Comparison of ENCODE assay signal across 16 cellular contexts in the genomic region with DNA sequence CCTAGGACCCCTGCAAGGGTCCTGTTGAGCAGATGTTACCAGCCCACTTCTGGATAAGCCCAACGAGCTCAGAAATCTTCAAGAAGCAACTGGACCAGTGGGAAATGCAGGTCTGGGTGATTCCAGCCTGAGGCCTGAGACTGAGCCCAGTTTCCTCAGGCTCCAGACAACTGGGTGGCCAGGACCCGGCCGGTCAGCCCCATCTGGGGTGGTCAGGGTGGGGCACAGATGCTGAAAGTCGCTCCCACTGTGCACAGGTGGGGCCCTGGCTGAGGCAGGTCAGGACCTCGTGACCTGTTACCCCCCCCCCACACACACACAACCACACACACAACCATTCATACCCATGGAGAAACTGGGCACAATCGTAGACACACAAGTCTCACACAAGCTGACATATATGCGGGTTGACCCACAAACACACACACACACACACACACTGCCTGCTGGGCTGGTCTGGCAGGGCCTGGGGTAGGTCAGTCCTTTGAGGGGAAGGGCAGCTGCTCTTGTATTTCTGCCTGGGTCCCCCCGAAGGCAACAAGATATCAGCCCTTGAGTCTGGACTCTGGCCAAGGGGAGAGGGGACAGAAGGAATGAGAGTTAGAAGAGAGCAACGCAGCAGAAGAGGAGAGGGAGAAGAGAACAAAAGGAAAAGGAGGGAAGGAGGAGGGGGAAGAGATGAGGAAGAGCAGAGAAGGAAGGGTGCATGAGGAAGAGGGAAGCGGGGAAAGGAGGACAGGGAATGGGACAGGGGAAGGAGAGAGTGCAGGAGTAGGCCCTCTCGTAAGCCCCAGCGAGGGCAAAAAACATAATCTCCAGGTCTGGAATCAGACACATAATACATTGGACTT.
DNase-seq lines count a peak whose midpoint lies in the region; ATAC-seq, FAIRE-seq and TF ChIP-seq lines count a peak whose summit lies in the region.
"Had no signal": no experiment of that assay in that cellular context is flagged by ENCODE, and none has a peak within 500 bp of the region (broad histone marks: within the 10 kb centered on the region; RNA-seq: fewer than 3 reads in every experiment).

No MANE protein-coding gene starts in this region.

- peak overlapping the region; percentile 43 for H2BK15ac ChIP-seq in neuronal stem cell (ENCODE audit: low read length)

- peak overlapping the region; percentile 35 for H2BK5ac ChIP-seq in neuronal stem cell (ENCODE audit: low read length)

- H2AK5ac ChIP-seq in neuronal stem cell (ENCODE audit: low read depth, low read length) = peak overlapping the region; percentile 50

- TF ChIP-seq CTCF in heart right ventricle (IDR thresholded peaks at IDR 0.05) (no peak), endodermal cell (conservative IDR thresholded peaks at IDR 0.05) (no peak), vagina (IDR thresholded peaks at IDR 0.05) (no peak), progenitor cell of endocrine pancreas (IDR thresholded peaks at IDR 0.05; ENCODE audit: unreplicated experiment) (no peak)

- no peaks in the 10 kb centered on the region for H3K79me1 ChIP-seq in neuronal stem cell (ENCODE audit: low read depth, low read length)

- peak overlapping the region; percentile 82 for H3K18ac ChIP-seq in neuronal stem cell (ENCODE audit: low read length)

- H3K36me3 ChIP-seq in heart right ventricle (no peaks in the 10 kb centered on the region), endodermal cell (ENCODE audit: control insufficient read depth, insufficient read depth, low read length) (no peaks in the 10 kb centered on the region), neuronal stem cell (replicated peaks in 1 of 2; ENCODE audit: control insufficient read depth in 2 of 2, insufficient read depth in 2 of 2, low read length in 2 of 2) (no peaks in the 10 kb centered on the region), vagina (no peaks in the 10 kb centered on the region), small intestine (ENCODE audit: control insufficient read depth in 2 of 2, insufficient read depth in 2 of 2, low read length in 2 of 2) (no peaks in the 10 kb centered on the region)

- H3K9me3 Mint-ChIP-seq in endodermal cell (no peaks in the 10 kb centered on the region), progenitor cell of endocrine pancreas (ENCODE audit: low read depth) (no peaks in the 10 kb centered on the region)
- H3K9me3 Mint-ChIP-seq: activated naive CD8-positive, alpha-beta T cell treated with anti-CD3 and anti-CD28 coated beads, Interleukin-2, amount 50 U/mL, for 24 hours; activated T-helper 1 cell treated with anti-CD3 and anti-CD28 coated beads, Interleukin-12 subunit alpha, Interleukin-12 subunit beta, Interleukin-2, Interleukin-4 antibody, amounts not matched to agents 30 ng/mL and 10 ng/mL and 1 ng/mL, durations not matched to agents 14 hours and 24 hours and 36 hours; CD4-positive, alpha-beta memory T cell; central memory CD8-positive, alpha-beta T cell; natural killer cell treated with Interleukin-12 subunit alpha and Interleukin-12 subunit beta and Interleukin-15 and Interleukin-18, amount 100 ng/mL, for 72 hours had no signal

- H3K27me3 ChIP-seq in heart right ventricle = peaks cover 0 to 31% (median 3%) of the 10 kb centered on the region in 7 donors
- H3K27me3 ChIP-seq in endodermal cell (ENCODE audit: control insufficient read depth, insufficient read depth, low read length, poor library complexity, severe bottlenecking) = peaks cover 18% of the 10 kb centered on the region
- peaks cover 0 to 28% (median 0%) of the 10 kb centered on the region in 3 experiments for H3K27me3 ChIP-seq in neuronal stem cell (ENCODE audit: control insufficient read depth in 3 of 3, insufficient read depth in 3 of 3, low read depth in 1 of 3, low read length in 3 of 3)
- H3K27me3 ChIP-seq in vagina = no peaks in the 10 kb centered on the region
- no peaks in the 10 kb centered on the region for H3K27me3 ChIP-seq in small intestine (ENCODE audit: control insufficient read depth in 2 of 2, insufficient read depth in 2 of 2, low read length in 2 of 2)

- no peak for FAIRE-seq in small intestine (lab: Jason Lieb, UNC)
- FAIRE-seq: A549 had no signal

- H4K8ac ChIP-seq in neuronal stem cell (ENCODE audit: low read depth, low read length) = peak overlapping the region; percentile 73

- H2AFZ ChIP-seq in neuronal stem cell (ENCODE audit: low read length) = peak overlapping the region; percentile 2

- H3K4me2 ChIP-seq in neuronal stem cell (ENCODE audit: insufficient read depth, low read length, poor library complexity, severe bottlenecking) = no peak overlapping the region
- H3K4me2 ChIP-seq: A549 had no signal

- peak overlapping the region; percentile 78 for H3K14ac ChIP-seq in neuronal stem cell (ENCODE audit: low read length)

- no peak overlapping the region for H3K9ac ChIP-seq in endodermal cell (ENCODE audit: extremely low read depth, low read length, poor library complexity, severe bottlenecking)
- H3K9ac ChIP-seq in neuronal stem cell (ENCODE audit: low read depth, low read length, poor library complexity) = no peak overlapping the region

- peaks cover 18% of the 10 kb centered on the region for H3K4me1 Mint-ChIP-seq in endodermal cell
- peaks cover 8% of the 10 kb centered on the region for H3K4me1 Mint-ChIP-seq in progenitor cell of endocrine pancreas (ENCODE audit: low read depth)

- no peak overlapping the region for H3K23ac ChIP-seq in neuronal stem cell (ENCODE audit: low read depth, low read length, poor library complexity)

- H3K4ac ChIP-seq in neuronal stem cell (ENCODE audit: low read length) = no peak overlapping the region

- intact Hi-C loops in heart right ventricle (cut with DNase I) = loop anchor here in 1 of 10 donors (10.0 kb wide), 1 partner anchor 1143 kb away; a partner anchor contains a TSS
- intact Hi-C loops in cardiac septum (cut with DNase I) = loop anchor here (5.0 to 10.0 kb wide), 2 partner anchors 233 to 1145 kb away; a partner anchor contains a TSS
- intact Hi-C loops in vagina (cut with DNase I) = loop anchor here (5.0 kb wide), 1 partner anchor 1145 kb away; a partner anchor contains a TSS

- H3K27ac Mint-ChIP-seq in endodermal cell = no peak overlapping the region
- no peak overlapping the region for H3K27ac Mint-ChIP-seq in progenitor cell of endocrine pancreas
- H3K27ac Mint-ChIP-seq: activated naive CD8-positive, alpha-beta T cell treated with anti-CD3 and anti-CD28 coated beads, Interleukin-2, amount 50 U/mL, for 24 hours; activated T-helper 1 cell treated with anti-CD3 and anti-CD28 coated beads, Interleukin-12 subunit alpha, Interleukin-12 subunit beta, Interleukin-2, Interleukin-4 antibody, amounts not matched to agents 30 ng/mL and 10 ng/mL and 1 ng/mL, durations not matched to agents 14 hours and 24 hours and 36 hours; CD4-positive, alpha-beta memory T cell; natural killer cell treated with Interleukin-12 subunit alpha and Interleukin-12 subunit beta and Interleukin-15 and Interleukin-18, amount 100 ng/mL, for 72 hours had no signal

- DNase-seq in heart right ventricle = no peak
- no peak for DNase-seq in cardiac septum (ENCODE audit: low spot score)
- peak; percentile 49 for DNase-seq in endodermal cell
- DNase-seq in neuronal stem cell (ENCODE audit: low spot score) = no peak
- DNase-seq in vagina (ENCODE audit: extremely low spot score in 2 of 2) = peak; percentile 52 to 87
- no peak for DNase-seq in progenitor cell of endocrine pancreas (ENCODE audit: low spot score, unreplicated experiment)
- no peak for DNase-seq in small intestine
- DNase-seq in hypothalamus (lab: John Stamatoyannopoulos, UW) = no peak
- DNase-seq: activated naive CD8-positive, alpha-beta T cell treated with anti-CD3 and anti-CD28 coated beads, Interleukin-2, amount 50 U/mL, for 24 hours; CD4-positive, alpha-beta memory T cell; NCI-H1092 had no signal

- H3K9me3 ChIP-seq in heart right ventricle = no peaks in the 10 kb centered on the region
- no peaks in the 10 kb centered on the region for H3K9me3 ChIP-seq in endodermal cell (ENCODE audit: control insufficient read depth, low read length)
- no peaks in the 10 kb centered on the region for H3K9me3 ChIP-seq in neuronal stem cell (replicated peaks in 1 of 2; ENCODE audit: control insufficient read depth in 2 of 2, insufficient read depth in 1 of 2, low read depth in 1 of 2, low read length in 2 of 2)
- H3K9me3 ChIP-seq in vagina = no peaks in the 10 kb centered on the region
- no peaks in the 10 kb centered on the region for H3K9me3 ChIP-seq in small intestine (ENCODE audit: control insufficient read depth, low read depth)
- H3K9me3 ChIP-seq: A549 had no signal

- H3K4me3 ChIP-seq in heart right ventricle (no peak overlapping the region), endodermal cell (ENCODE audit: low read length) (no peak overlapping the region), neuronal stem cell (ENCODE audit: low read length in 2 of 2) (no peak overlapping the region), vagina (no peak overlapping the region), small intestine (ENCODE audit: low read depth in 1 of 2, low read length in 2 of 2) (no peak overlapping the region)
- H3K4me3 ChIP-seq: A549 had no signal

- peak in 4 of 8 donors; percentile 4 to 14 (median 6) for ATAC-seq in heart right ventricle
- ATAC-seq: A549; activated naive CD8-positive, alpha-beta T cell treated with anti-CD3 and anti-CD28 coated beads, Interleukin-2, amount 50 U/mL, for 24 hours; foreskin keratinocyte; natural killer cell treated with Interleukin-12 subunit alpha and Interleukin-12 subunit beta and Interleukin-15 and Interleukin-18, amount 100 ng/mL, for 72 hours had no signal

- no peak for TF ChIP-seq POLR2A in vagina (IDR thresholded peaks at IDR 0.05)

- peaks cover 36% of the 10 kb centered on the region for H3K27me3 Mint-ChIP-seq in endodermal cell (ENCODE audit: insufficient read depth)
- peaks cover 63% of the 10 kb centered on the region for H3K27me3 Mint-ChIP-seq in progenitor cell of endocrine pancreas

- 77 to 88% methylated on average over 12 of the region's 12 CpGs for WGBS in heart right ventricle, 2 donors
- WGBS in endodermal cell (ENCODE audit: insufficient coverage in 1 of 2, insufficient read length in 1 of 2), 2 experiments = 77 to 82% methylated on average over 6 to 10 of the region's 12 CpGs
- no CpG with 5 or more reads among the region's 12 CpGs for WGBS in neuronal stem cell (ENCODE audit: extremely low coverage in 2 of 2, insufficient read length in 2 of 2, insufficient replicate concordance in 1 of 2), 2 donors
- WGBS in small intestine, 3 donors = 60 to 72% (median 68%) methylated on average over 12 of the region's 12 CpGs

- H3K4me3 Mint-ChIP-seq in endodermal cell (no peak overlapping the region), progenitor cell of endocrine pancreas (ENCODE audit: low read depth) (no peak overlapping the region)
- H3K4me3 Mint-ChIP-seq: activated naive CD8-positive, alpha-beta T cell treated with anti-CD3 and anti-CD28 coated beads, Interleukin-2, amount 50 U/mL, for 24 hours; activated T-helper 1 cell treated with anti-CD3 and anti-CD28 coated beads, Interleukin-12 subunit alpha, Interleukin-12 subunit beta, Interleukin-2, Interleukin-4 antibody, amounts not matched to agents 30 ng/mL and 10 ng/mL and 1 ng/mL, durations not matched to agents 14 hours and 24 hours and 36 hours; CD4-positive, alpha-beta memory T cell; central memory CD8-positive, alpha-beta T cell; natural killer cell treated with Interleukin-12 subunit alpha and Interleukin-12 subunit beta and Interleukin-15 and Interleukin-18, amount 100 ng/mL, for 72 hours had no signal

- H3K27ac ChIP-seq in heart right ventricle (peak overlapping the region in 8 of 10 donors; percentile 11 to 55 (median 48)), endodermal cell (ENCODE audit: low read depth, low read length) (no peak overlapping the region), neuronal stem cell (replicated peaks; ENCODE audit: low read length) (no peak overlapping the region), vagina (peak overlapping the region; percentile 46), small intestine (ENCODE audit: low read depth in 1 of 2, low read length in 1 of 2) (peak overlapping the region in 1 of 2 donors; percentile 0)
- H3K27ac ChIP-seq: A549, foreskin keratinocyte had no signal

- peak overlapping the region; percentile 18 for H2BK12ac ChIP-seq in neuronal stem cell (ENCODE audit: low read length)

- no peaks in the 10 kb centered on the region for H3K36me3 Mint-ChIP-seq in endodermal cell (ENCODE audit: low read depth)
- H3K36me3 Mint-ChIP-seq in progenitor cell of endocrine pancreas (ENCODE audit: insufficient read depth) = no peaks in the 10 kb centered on the region
- H3K36me3 Mint-ChIP-seq: CD4-positive, alpha-beta memory T cell; natural killer cell treated with Interleukin-12 subunit alpha and Interleukin-12 subunit beta and Interleukin-15 and Interleukin-18, amount 100 ng/mL, for 72 hours had no signal

- H2BK120ac ChIP-seq in neuronal stem cell (ENCODE audit: low read depth, low read length) = peak overlapping the region; percentile 32

- peaks cover 2 to 44% (median 17%) of the 10 kb centered on the region in 9 donors for H3K4me1 ChIP-seq in heart right ventricle
- H3K4me1 ChIP-seq in endodermal cell (ENCODE audit: control insufficient read depth, insufficient read depth, low read length) = no peaks in the 10 kb centered on the region
- peaks cover 0 to 18% of the 10 kb centered on the region in 2 donors for H3K4me1 ChIP-seq in neuronal stem cell (ENCODE audit: control insufficient read depth in 2 of 2, insufficient read depth in 1 of 2, low read depth in 1 of 2, low read length in 2 of 2)
- peaks cover 48% of the 10 kb centered on the region for H3K4me1 ChIP-seq in vagina
- H3K4me1 ChIP-seq in small intestine (ENCODE audit: control insufficient read depth in 2 of 2, insufficient read depth in 1 of 2, low read depth in 1 of 2, low read length in 1 of 2) = peaks cover 0 to 3% of the 10 kb centered on the region in 2 donors

- H4K91ac ChIP-seq in neuronal stem cell (ENCODE audit: low read depth, low read length, poor library complexity) = no peak overlapping the region

Comparison
In these comparisons a context has a peak if more than half of its experiments do, and no peak if none do; other contexts are left out.
1. DNase-seq: peak in endodermal cell (single experiment) and vagina (2 of 2); none in heart right ventricle (0 of 2), cardiac septum (single experiment), neuronal stem cell (single experiment), progenitor cell of endocrine pancreas (single experiment), small intestine (single experiment) and hypothalamus (0 of 51).
2. H3K27ac ChIP-seq: peak in heart right ventricle (8 of 10) and vagina (single experiment); none in endodermal cell (single experiment) and neuronal stem cell (single experiment).